In genomic region chr1:33305016-33305415, GRCh38 we compare ENCODE assay signal across 1 cellular context.
TF ChIP-seq lines count a peak whose summit lies in the region.

No MANE protein-coding gene starts in this region.

TF ChIP-seq in HepG2, 621 proteins besides CTCF, POLR2A, EP300 and RAD21:
- TF ChIP-seq KLF16 (CRISPR knock-in tag; IDR thresholded peaks at IDR 0.05) (no peak), ZNF296 (CRISPR knock-in tag; conservative IDR thresholded peaks at IDR 0.05) (no peak), ZNF7 (CRISPR knock-in tag; IDR thresholded peaks at IDR 0.05) (no peak), SNRNP70 (IDR thresholded peaks at IDR 0.05; ENCODE audit: low read depth, low read length) (no peak), ZBTB7A (CRISPR knock-in tag; IDR thresholded peaks at IDR 0.05) (no peak), PHB2 (IDR thresholded peaks at IDR 0.05; ENCODE audit: partially characterized antibody) (no peak), RBAK (CRISPR knock-in tag; IDR thresholded peaks at IDR 0.05) (no peak), ZNF713 (CRISPR knock-in tag; IDR thresholded peaks at IDR 0.05) (no peak), ZNF354B (CRISPR knock-in tag; IDR thresholded peaks at IDR 0.05) (no peak), MYPOP (CRISPR knock-in tag; IDR thresholded peaks at IDR 0.05) (no peak), ARID5B (CRISPR knock-in tag; IDR thresholded peaks at IDR 0.05) (no peak), ZNF672 (CRISPR knock-in tag; IDR thresholded peaks at IDR 0.05) (no peak), ZNF367 (CRISPR knock-in tag; IDR thresholded peaks at IDR 0.05; ENCODE audit: borderline replicate concordance) (no peak), JARID2 (CRISPR knock-in tag; IDR thresholded peaks at IDR 0.05; ENCODE audit: insufficient replicate concordance) (no peak), ARHGAP35 (CRISPR knock-in tag; IDR thresholded peaks at IDR 0.05; ENCODE audit: borderline replicate concordance) (no peak), ZFP91 (CRISPR knock-in tag; IDR thresholded peaks at IDR 0.05; ENCODE audit: borderline replicate concordance) (no peak), ZNF770 (CRISPR knock-in tag; IDR thresholded peaks at IDR 0.05) (no peak)
